ENCODE assay signal across 8 cellular contexts in the genomic region with DNA sequence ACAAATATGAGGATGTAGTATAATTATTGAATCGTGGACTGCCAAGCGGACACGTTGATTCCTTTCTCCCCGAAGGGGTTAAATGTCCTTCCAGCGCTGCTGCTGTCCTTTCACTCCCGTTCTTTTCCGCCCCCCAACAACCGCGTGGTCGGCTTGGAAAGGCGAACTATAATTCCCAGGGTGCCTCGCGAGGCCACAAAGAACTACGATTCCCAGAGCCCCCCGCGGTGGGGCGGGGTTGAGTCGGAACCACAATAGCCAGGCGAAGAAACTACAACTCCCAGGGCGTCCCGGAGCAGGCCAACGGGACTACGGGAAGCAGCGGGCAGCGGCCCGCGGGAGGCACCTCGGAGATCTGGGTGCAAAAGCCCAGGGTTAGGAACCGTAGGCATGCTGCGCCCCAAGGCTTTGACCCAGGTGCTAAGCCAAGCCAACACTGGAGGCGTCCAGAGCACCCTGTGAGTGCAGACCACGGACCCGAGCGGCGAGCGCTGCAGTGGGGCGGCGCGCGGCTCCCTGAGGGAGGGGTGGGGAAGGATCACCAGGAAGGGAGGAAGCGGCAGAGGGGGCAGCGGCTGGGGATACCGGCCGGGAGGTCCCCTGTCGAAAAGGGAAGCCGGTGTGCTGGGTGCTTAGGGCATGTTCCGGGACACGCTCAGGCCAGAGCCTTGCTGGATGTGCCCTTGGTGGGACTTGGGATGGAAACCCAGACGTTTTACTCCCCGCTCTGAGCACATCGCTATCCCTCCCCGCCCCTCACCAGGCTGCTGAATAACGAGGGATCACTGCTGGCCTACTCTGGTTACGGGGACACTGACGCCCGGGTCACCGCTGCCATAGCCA. TPM values are rescaled to one million over a fixed set of nuclear protein-coding genes. Genes with fewer than 3 reads are reported as not detected.
DNase-seq lines count a peak whose midpoint lies in the region; ATAC-seq and TF ChIP-seq lines count a peak whose summit lies in the region.

LAMTOR2 (plus strand) TSS at position 283 of the 843 bp plus-strand sequence; CDS start at position 391, 108 bp downstream.

- DNase-seq in NCI-H1105 (lab: John Stamatoyannopoulos, UW) (peak; percentile 97), SKM-1 treated with dmso at 0.1 percent for 144 hours (lab: John Stamatoyannopoulos, UW; ENCODE audit: unreplicated experiment) (peak; percentile 100), glutamatergic neuron (peak; percentile 98), osteocyte (ENCODE audit: extremely low spot score, unreplicated experiment) (peak; percentile 98)

- no peaks in the 10 kb centered on the region for H3K27me3 Mint-ChIP-seq in activated naive CD8-positive, alpha-beta T cell
- peaks cover 13% of the 10 kb centered on the region for H3K27me3 Mint-ChIP-seq in glutamatergic neuron (ENCODE audit: unreplicated experiment)
- H3K27me3 Mint-ChIP-seq in osteocyte (ENCODE audit: unreplicated experiment) = no peaks in the 10 kb centered on the region

- H3K27ac ChIP-seq in thymus (ENCODE audit: low read depth) = peak within 1 kb of the TSS; percentile 92

- TF ChIP-seq CTCF in glutamatergic neuron (IDR thresholded peaks at IDR 0.05; ENCODE audit: partially characterized antibody, unreplicated experiment) (no peak), osteocyte (IDR thresholded peaks at IDR 0.05) (no peak)

- H3K4me1 Mint-ChIP-seq in activated naive CD8-positive, alpha-beta T cell (ENCODE audit: low read depth) = peaks cover 30% of the 10 kb centered on the region
- H3K4me1 Mint-ChIP-seq in glutamatergic neuron (ENCODE audit: low read depth, unreplicated experiment) (peaks cover 4% of the 10 kb centered on the region), osteocyte (ENCODE audit: unreplicated experiment) (peaks cover 25% of the 10 kb centered on the region)

- peak within 1 kb of the TSS; percentile 66 for H3K4me3 ChIP-seq in GM08714 (ENCODE audit: low read length)
- peak within 1 kb of the TSS; percentile 65 for H3K4me3 ChIP-seq in thymus (ENCODE audit: low read length)

- peak within 1 kb of the TSS; percentile 97 for H3K4me3 Mint-ChIP-seq in activated naive CD8-positive, alpha-beta T cell
- H3K4me3 Mint-ChIP-seq in glutamatergic neuron (ENCODE audit: unreplicated experiment) (peak within 1 kb of the TSS; percentile 95), osteocyte (ENCODE audit: unreplicated experiment) (peak within 1 kb of the TSS; percentile 97)

- H3K9me3 Mint-ChIP-seq in activated naive CD8-positive, alpha-beta T cell (ENCODE audit: low read depth) = no peaks in the 10 kb centered on the region
- H3K9me3 Mint-ChIP-seq in glutamatergic neuron (ENCODE audit: unreplicated experiment) = peaks cover 9% of the 10 kb centered on the region
- H3K9me3 Mint-ChIP-seq in osteocyte (ENCODE audit: unreplicated experiment) = no peaks in the 10 kb centered on the region

- H3K4me1 ChIP-seq in thymus (ENCODE audit: control insufficient read depth, insufficient read depth, low read length) = peaks cover 10% of the 10 kb centered on the region

- under 1% methylated on average over 57 of the region's 57 CpGs for WGBS in thymus

- H3K27me3 ChIP-seq in thymus (ENCODE audit: control insufficient read depth, insufficient read depth) = no peaks in the 10 kb centered on the region

- H3K36me3 Mint-ChIP-seq in activated naive CD8-positive, alpha-beta T cell = no peaks in the 10 kb centered on the region
- H3K36me3 Mint-ChIP-seq in glutamatergic neuron (ENCODE audit: unreplicated experiment) (no peaks in the 10 kb centered on the region), osteocyte (ENCODE audit: unreplicated experiment) (peaks cover under 1% of the 10 kb centered on the region)

- ATAC-seq in HG02623 (IDR thresholded peaks at IDR 0.05; ENCODE audit: unreplicated experiment) = peak; percentile 62

- peaks cover 16% of the 10 kb centered on the region for H3K36me3 ChIP-seq in thymus (ENCODE audit: control insufficient read depth, insufficient read depth)

- H3K27ac Mint-ChIP-seq in activated naive CD8-positive, alpha-beta T cell = peak within 1 kb of the TSS; percentile 98
- H3K27ac Mint-ChIP-seq in glutamatergic neuron (ENCODE audit: unreplicated experiment) = peak within 1 kb of the TSS; percentile 99
- peak within 1 kb of the TSS; percentile 96 for H3K27ac Mint-ChIP-seq in osteocyte (ENCODE audit: unreplicated experiment)

- H3K9me3 ChIP-seq in thymus (ENCODE audit: control insufficient read depth) = no peaks in the 10 kb centered on the region

RNA-seq across cellular contexts. Expression of gene LAMTOR2, which starts in this region (rescaled TPM):
- 47.0 TPM for total RNA-seq in glutamatergic neuron (ENCODE audit: unreplicated experiment)
- total RNA-seq in osteocyte = 56.2 and 59.9 TPM in 2 replicates
- polyA plus RNA-seq in thymus = 82.2 TPM

Comparison
In these comparisons a context has a peak if more than half of its experiments do, and no peak if none do; other contexts are left out.
1. Peak in every context shown above with its lines: DNase-seq, ATAC-seq, H3K4me3 ChIP-seq and H3K27ac ChIP-seq.